In the genomic region with DNA sequence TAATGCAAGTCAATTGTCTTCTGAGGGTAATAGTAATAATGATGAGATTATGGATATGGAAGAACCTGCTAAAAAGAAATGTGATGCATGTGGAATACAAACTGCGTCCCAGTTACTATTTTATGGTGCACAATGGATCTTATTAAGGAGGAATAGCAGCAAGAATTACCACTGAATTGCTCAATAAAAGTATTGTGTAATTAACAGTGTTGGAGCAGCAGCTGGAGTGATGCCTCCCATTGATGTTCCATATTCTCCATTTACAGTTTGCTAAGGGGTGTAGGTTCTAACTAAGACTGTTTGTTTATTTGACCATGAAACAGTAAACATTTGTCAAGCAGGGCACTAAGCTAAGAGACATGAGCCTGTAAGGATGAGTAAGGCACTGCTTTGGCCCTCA, we compare ENCODE assay signal across 26 cellular contexts.
A peak's percentile ranks its signal among the peaks of the same experiment; 100 is the strongest.
DNase-seq lines count a peak whose midpoint lies in the region; ATAC-seq and TF ChIP-seq lines count a peak whose summit lies in the region.
"Had no signal": no experiment of that assay in that cellular context is flagged by ENCODE, and none has a peak within 500 bp of the region (broad histone marks: within the 10 kb centered on the region; RNA-seq: fewer than 3 reads in every experiment).

No MANE protein-coding gene starts in this region.

- no peak for TF ChIP-seq EP300 in sigmoid colon (IDR thresholded peaks at IDR 0.05)

- H3K27me3 Mint-ChIP-seq in MCF 10A (ENCODE audit: insufficient read depth, unreplicated experiment): no peaks in the 10 kb centered on the region
- H3K27me3 Mint-ChIP-seq: CD4-positive, CD25-positive, alpha-beta regulatory T cell had no signal

- TF ChIP-seq POLR2A in breast epithelium (IDR thresholded peaks at IDR 0.05): no peak
- TF ChIP-seq POLR2A in sigmoid colon (IDR thresholded peaks at IDR 0.05): no peak

- H3K27ac ChIP-seq in breast epithelium: no peak overlapping the region
- H3K27ac ChIP-seq in mammary epithelial cell (ENCODE audit: insufficient read depth, low read depth, low read length): no peak overlapping the region
- no peak overlapping the region for H3K27ac ChIP-seq in sigmoid colon
- H3K27ac ChIP-seq: BLaER1, KMS-11, SJSA1 had no signal

- H3K36me3 ChIP-seq in breast epithelium: no peaks in the 10 kb centered on the region
- no peaks in the 10 kb centered on the region for H3K36me3 ChIP-seq in mammary epithelial cell (ENCODE audit: insufficient read depth, low read length)
- no peaks in the 10 kb centered on the region for H3K36me3 ChIP-seq in sigmoid colon
- H3K36me3 ChIP-seq: BLaER1, SJSA1 had no signal

- H3K4me3 ChIP-seq in breast epithelium (no peak overlapping the region), mammary epithelial cell (replicated peaks in 1 of 3; ENCODE audit: insufficient read depth in 1 of 3, low read depth in 2 of 3, low read length in 3 of 3) (no peak overlapping the region), fibroblast of villous mesenchyme (ENCODE audit: low read depth, low read length) (no peak overlapping the region), sigmoid colon (no peak overlapping the region)
- H3K4me3 ChIP-seq: BLaER1, GM23338, SJSA1 had no signal

- 79% methylated on average over 1 of the region's 1 CpG for WGBS in mammary epithelial cell (ENCODE audit: low coverage, missing lambda C conversion rate)
- 36 to 55% methylated on average over 1 of the region's 1 CpG for WGBS in sigmoid colon, 2 donors

- H4K20me1 ChIP-seq in mammary epithelial cell (ENCODE audit: insufficient read depth, low read length): no peaks in the 10 kb centered on the region
- H4K20me1 ChIP-seq: BLaER1 had no signal

- H3K4me1 ChIP-seq in breast epithelium: peaks cover 0 to 4% of the 10 kb centered on the region in 2 donors
- peaks cover 5% of the 10 kb centered on the region for H3K4me1 ChIP-seq in mammary epithelial cell (ENCODE audit: insufficient read depth, low read length)
- H3K4me1 ChIP-seq in sigmoid colon: peaks cover 0 to 9% (median 0%) of the 10 kb centered on the region in 4 donors
- H3K4me1 ChIP-seq: SJSA1 had no signal

- H3K4me3 Mint-ChIP-seq in MCF 10A (ENCODE audit: unreplicated experiment): no peak overlapping the region
- H3K4me3 Mint-ChIP-seq: CD4-positive, CD25-positive, alpha-beta regulatory T cell; GM23338; H9; HFFc6 had no signal

- H3K79me2 ChIP-seq in mammary epithelial cell (ENCODE audit: insufficient read depth, low read length): no peaks in the 10 kb centered on the region

- no peaks in the 10 kb centered on the region for H3K36me3 Mint-ChIP-seq in MCF 10A (ENCODE audit: insufficient read depth, unreplicated experiment)
- H3K36me3 Mint-ChIP-seq: CD4-positive, CD25-positive, alpha-beta regulatory T cell had no signal

- BruUV-seq in MCF 10A (replicated peaks; lab: Mats Ljungman, UMichigan): no TSS peak
- no TSS peak for BruUV-seq in mammary epithelial cell (replicated peaks; lab: Mats Ljungman, UMichigan)

- no peaks in the 10 kb centered on the region for H3K27me3 ChIP-seq in breast epithelium
- H3K27me3 ChIP-seq in mammary epithelial cell (ENCODE audit: insufficient read depth, low read length): no peaks in the 10 kb centered on the region
- no peaks in the 10 kb centered on the region for H3K27me3 ChIP-seq in sigmoid colon
- H3K27me3 ChIP-seq: BLaER1, SJSA1 had no signal

- TF ChIP-seq CTCF in MCF 10A (IDR thresholded peaks at IDR 0.05; ENCODE audit: unreplicated experiment) (no peak), breast epithelium (IDR thresholded peaks at IDR 0.05) (no peak), mammary epithelial cell (conservative IDR thresholded peaks at IDR 0.05 in 1 of 2, IDR thresholded peaks at IDR 0.05 in 1 of 2; ENCODE audit: extremely low read depth in 1 of 2, insufficient read depth in 1 of 2, low read depth in 1 of 2, low read length in 2 of 2) (no peak), fibroblast of villous mesenchyme (IDR thresholded peaks at IDR 0.05; ENCODE audit: insufficient read depth, low read depth, low read length) (no peak), sigmoid colon (IDR thresholded peaks at IDR 0.05) (no peak)

- POLR2A ChIA-PET in MCF 10A (lab: Yijun Ruan, JAX): no interaction called here

- no peaks in the 10 kb centered on the region for H3K9me3 ChIP-seq in breast epithelium
- no peaks in the 10 kb centered on the region for H3K9me3 ChIP-seq in mammary epithelial cell (replicated peaks; ENCODE audit: insufficient read depth, low read length)
- H3K9me3 ChIP-seq in sigmoid colon: no peaks in the 10 kb centered on the region
- H3K9me3 ChIP-seq: BLaER1, SJSA1 had no signal

- no peak overlapping the region for H3K9ac ChIP-seq in mammary epithelial cell (ENCODE audit: insufficient read depth, low read length)
- H3K9ac ChIP-seq: BLaER1, KMS-11 had no signal

- no peak overlapping the region for H3K27ac Mint-ChIP-seq in MCF 10A (ENCODE audit: low read depth, unreplicated experiment)
- H3K27ac Mint-ChIP-seq: CD4-positive, CD25-positive, alpha-beta regulatory T cell; GM23338; H9; HFFc6 had no signal

- ATAC-seq in GM18861 (IDR thresholded peaks at IDR 0.05; ENCODE audit: unreplicated experiment): no peak
- no peak for ATAC-seq in activated CD4-positive, CD25-positive, alpha-beta regulatory T cell treated with anti-CD3 and anti-CD28 coated beads, Interleukin-2, amount 50 U/mL, for 24 hours
- ATAC-seq: GM23338, PC-3 had no signal

- CTCF ChIA-PET in MCF 10A (lab: Yijun Ruan, JAX): interaction anchor here (1.7 kb wide), 1 partner anchor 23 kb away, joined by 4 read pairs; no protein-coding TSS in a partner anchor
- CTCF ChIA-PET in mammary epithelial cell (lab: Charles Lee; ENCODE audit: low non-redundant PET): no interaction called here

- dilution Hi-C loops in mammary epithelial cell (cut with HindIII; ENCODE audit: low sequenced_read_pairs): no loop called here

- DNase-seq in MCF 10A (ENCODE audit: unreplicated experiment) (peak; percentile 9), breast epithelium (ENCODE audit: low spot score in 2 of 2) (no peak), HCEC 1CT (peak; percentile 6), mammary epithelial cell (peak; percentile 23), fibroblast of villous mesenchyme (ENCODE audit: low read depth) (peak; percentile 12), sigmoid colon (no peak)
- DNase-seq: CD4-positive, CD25-positive, alpha-beta regulatory T cell; DMS153; DND-41; H9; HFFc6; MV-4-11; NCI-H1105; NCI-H1436 treated with DMSO at 0.1 percent for 48 hours; NCI-H187 treated with DMSO at 0.1 percent for 48 hours; NCI-H2171 treated with DMSO at 0.1 percent for 48 hours; NCI-H345; NCI-H524; NCI-H774; PC-3 had no signal

- in situ Hi-C loops in mammary epithelial cell (cut with MboI; ENCODE audit: low sequenced_read_pairs in 2 of 2): no loop called here

- intact Hi-C loops in MCF 10A (cut with micrococcal nuclease) (no loop called here), breast epithelium (cut with DNase I; ENCODE audit: low total_unique reads) (no loop called here), mammary epithelial cell (cut with micrococcal nuclease) (no loop called here), sigmoid colon (cut with DNase I) (no loop called here)

- no peak overlapping the region for H2AFZ ChIP-seq in mammary epithelial cell (ENCODE audit: low read depth, low read length)
- H2AFZ ChIP-seq: GM23338 had no signal

- no peaks in the 10 kb centered on the region for H3K9me3 Mint-ChIP-seq in MCF 10A (ENCODE audit: unreplicated experiment)
- H3K9me3 Mint-ChIP-seq: GM23338, H9 had no signal

- no peak overlapping the region for H3K4me2 ChIP-seq in mammary epithelial cell (ENCODE audit: insufficient read depth, low read depth, low read length)
- H3K4me2 ChIP-seq: BLaER1, GM23338, KMS-11 had no signal

- peaks cover 12% of the 10 kb centered on the region for H3K4me1 Mint-ChIP-seq in MCF 10A (ENCODE audit: insufficient read depth, unreplicated experiment)
- H3K4me1 Mint-ChIP-seq: CD4-positive, CD25-positive, alpha-beta regulatory T cell had no signal

Comparison
In these comparisons a context has a peak if more than half of its experiments do, and no peak if none do; other contexts are left out.
1. DNase-seq: peak in MCF 10A (single experiment), HCEC 1CT (single experiment), mammary epithelial cell (single experiment) and fibroblast of villous mesenchyme (single experiment); none in breast epithelium (0 of 2) and sigmoid colon (single experiment).